Comparison of ENCODE assay signal across 1 cellular context in genomic region chr2:202265467-202266277, GRCh38.
TF ChIP-seq lines count a peak whose summit lies in the region.

Gene NOP58 (plus strand): TSS chr2:202265763. CDS start chr2:202265942, 179 bp downstream.

TF ChIP-seq in HepG2, 621 proteins besides CTCF, POLR2A, EP300 and RAD21 (continued from another document and continues in another):
- TF ChIP-seq ZXDC (CRISPR knock-in tag; IDR thresholded peaks at IDR 0.05) = no peak; the same call in 1 of the 2 replicates
- no peak for TF ChIP-seq NFKB2 (CRISPR knock-in tag; IDR thresholded peaks at IDR 0.05; ENCODE audit: borderline replicate concordance)
- TF ChIP-seq NKX3-1 (CRISPR knock-in tag; IDR thresholded peaks at IDR 0.05) = peak; percentile 88; the same call in 1 of the 2 replicates
- peak; percentile 94; the same call in 1 of the 2 replicates for TF ChIP-seq ZNF737 (CRISPR knock-in tag; IDR thresholded peaks at IDR 0.05; ENCODE audit: borderline replicate concordance)
- peak; percentile 80 for TF ChIP-seq TEAD3 (CRISPR knock-in tag; optimal IDR thresholded peaks at IDR 0.05; ENCODE audit: borderline replicate concordance)
- TF ChIP-seq NFIC (IDR thresholded peaks at IDR 0.05; ENCODE audit: low read length) = 0 out of 2 replicates have a peak, but pooled peaks have one; percentile 57
- no peak for TF ChIP-seq SMARCC2 (IDR thresholded peaks at IDR 0.05)
- no peak for TF ChIP-seq MAFF (IDR thresholded peaks at IDR 0.05; ENCODE audit: low read depth, low read length)
- TF ChIP-seq IKZF1 (IDR thresholded peaks at IDR 0.05) = no peak
- TF ChIP-seq ZFY (CRISPR knock-in tag; IDR thresholded peaks at IDR 0.05) = peak; percentile 95
- TF ChIP-seq FOXA3 (CRISPR knock-in tag; IDR thresholded peaks at IDR 0.05) = peak; percentile 40; the same call in 1 of the 2 replicates
- peak; percentile 89; the same call in 1 of the 2 replicates for TF ChIP-seq FOXK1 (CRISPR knock-in tag; IDR thresholded peaks at IDR 0.05; ENCODE audit: borderline replicate concordance, low read depth)
- peak; percentile 48; the same call in 1 of the 2 replicates for TF ChIP-seq SP5 (CRISPR knock-in tag; IDR thresholded peaks at IDR 0.05; ENCODE audit: borderline replicate concordance, low read depth)
- TF ChIP-seq RCOR2 (CRISPR knock-in tag; IDR thresholded peaks at IDR 0.05) = no peak
- no peak for TF ChIP-seq DMTF1 (CRISPR knock-in tag; IDR thresholded peaks at IDR 0.05)
- TF ChIP-seq TAF1 (CRISPR knock-in tag; IDR thresholded peaks at IDR 0.05) = peak; percentile 96
- TF ChIP-seq TIGD3 (CRISPR knock-in tag; IDR thresholded peaks at IDR 0.05; ENCODE audit: borderline replicate concordance) = peak; percentile 77; the same call in 1 of the 2 replicates
- TF ChIP-seq PHF8 (CRISPR knock-in tag; IDR thresholded peaks at IDR 0.05) = peak; percentile 98
- peak; percentile 31; the same call in 1 of the 2 replicates for TF ChIP-seq MTF1 (CRISPR knock-in tag; IDR thresholded peaks at IDR 0.05)
- TF ChIP-seq THAP11 (CRISPR knock-in tag; IDR thresholded peaks at IDR 0.05) = peak; percentile 94
- peak; percentile 16; the same call in 1 of the 2 replicates for TF ChIP-seq PATZ1 (CRISPR knock-in tag; IDR thresholded peaks at IDR 0.05)
- no peak for TF ChIP-seq FOXA1 (IDR thresholded peaks at IDR 0.05)
- no peak for TF ChIP-seq FOXA1 (CRISPR knock-in tag; IDR thresholded peaks at IDR 0.05)
- TF ChIP-seq ZNF232 (CRISPR knock-in tag; IDR thresholded peaks at IDR 0.05; ENCODE audit: borderline replicate concordance) = peak; percentile 92; the same call in 1 of the 2 replicates
- TF ChIP-seq MAFG (CRISPR knock-in tag; IDR thresholded peaks at IDR 0.05) = no peak
- no peak for TF ChIP-seq HMGA1 (CRISPR knock-in tag; conservative IDR thresholded peaks at IDR 0.05)
- peak; percentile 86; the same call in 1 of the 2 replicates for TF ChIP-seq ZC3H13 (CRISPR knock-in tag; IDR thresholded peaks at IDR 0.05)
- 0 out of 2 replicates have a peak, but pooled peaks have one; percentile 78 for TF ChIP-seq ZNF34 (CRISPR knock-in tag; IDR thresholded peaks at IDR 0.05; ENCODE audit: borderline replicate concordance)
- no peak; the same call in 1 of the 2 replicates for TF ChIP-seq XBP1 (CRISPR knock-in tag; IDR thresholded peaks at IDR 0.05)
- TF ChIP-seq, protein P1, sequence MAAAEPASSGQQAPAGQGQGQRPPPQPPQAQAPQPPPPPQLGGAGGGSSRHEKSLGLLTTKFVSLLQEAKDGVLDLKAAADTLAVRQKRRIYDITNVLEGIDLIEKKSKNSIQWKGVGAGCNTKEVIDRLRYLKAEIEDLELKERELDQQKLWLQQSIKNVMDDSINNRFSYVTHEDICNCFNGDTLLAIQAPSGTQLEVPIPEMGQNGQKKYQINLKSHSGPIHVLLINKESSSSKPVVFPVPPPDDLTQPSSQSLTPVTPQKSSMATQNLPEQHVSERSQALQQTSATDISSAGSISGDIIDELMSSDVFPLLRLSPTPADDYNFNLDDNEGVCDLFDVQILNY (CRISPR knock-in tag; conservative IDR thresholded peaks at IDR 0.05) = peak; percentile 96
- TF ChIP-seq, protein P2, sequence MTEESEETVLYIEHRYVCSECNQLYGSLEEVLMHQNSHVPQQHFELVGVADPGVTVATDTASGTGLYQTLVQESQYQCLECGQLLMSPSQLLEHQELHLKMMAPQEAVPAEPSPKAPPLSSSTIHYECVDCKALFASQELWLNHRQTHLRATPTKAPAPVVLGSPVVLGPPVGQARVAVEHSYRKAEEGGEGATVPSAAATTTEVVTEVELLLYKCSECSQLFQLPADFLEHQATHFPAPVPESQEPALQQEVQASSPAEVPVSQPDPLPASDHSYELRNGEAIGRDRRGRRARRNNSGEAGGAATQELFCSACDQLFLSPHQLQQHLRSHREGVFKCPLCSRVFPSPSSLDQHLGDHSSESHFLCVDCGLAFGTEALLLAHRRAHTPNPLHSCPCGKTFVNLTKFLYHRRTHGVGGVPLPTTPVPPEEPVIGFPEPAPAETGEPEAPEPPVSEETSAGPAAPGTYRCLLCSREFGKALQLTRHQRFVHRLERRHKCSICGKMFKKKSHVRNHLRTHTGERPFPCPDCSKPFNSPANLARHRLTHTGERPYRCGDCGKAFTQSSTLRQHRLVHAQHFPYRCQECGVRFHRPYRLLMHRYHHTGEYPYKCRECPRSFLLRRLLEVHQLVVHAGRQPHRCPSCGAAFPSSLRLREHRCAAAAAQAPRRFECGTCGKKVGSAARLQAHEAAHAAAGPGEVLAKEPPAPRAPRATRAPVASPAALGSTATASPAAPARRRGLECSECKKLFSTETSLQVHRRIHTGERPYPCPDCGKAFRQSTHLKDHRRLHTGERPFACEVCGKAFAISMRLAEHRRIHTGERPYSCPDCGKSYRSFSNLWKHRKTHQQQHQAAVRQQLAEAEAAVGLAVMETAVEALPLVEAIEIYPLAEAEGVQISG (CRISPR knock-in tag; IDR thresholded peaks at IDR 0.05) = peak; percentile 94
- peak; percentile 70; the same call in 1 of the 2 replicates for TF ChIP-seq ZNF354B (CRISPR knock-in tag; IDR thresholded peaks at IDR 0.05)
- TF ChIP-seq, protein P3, sequence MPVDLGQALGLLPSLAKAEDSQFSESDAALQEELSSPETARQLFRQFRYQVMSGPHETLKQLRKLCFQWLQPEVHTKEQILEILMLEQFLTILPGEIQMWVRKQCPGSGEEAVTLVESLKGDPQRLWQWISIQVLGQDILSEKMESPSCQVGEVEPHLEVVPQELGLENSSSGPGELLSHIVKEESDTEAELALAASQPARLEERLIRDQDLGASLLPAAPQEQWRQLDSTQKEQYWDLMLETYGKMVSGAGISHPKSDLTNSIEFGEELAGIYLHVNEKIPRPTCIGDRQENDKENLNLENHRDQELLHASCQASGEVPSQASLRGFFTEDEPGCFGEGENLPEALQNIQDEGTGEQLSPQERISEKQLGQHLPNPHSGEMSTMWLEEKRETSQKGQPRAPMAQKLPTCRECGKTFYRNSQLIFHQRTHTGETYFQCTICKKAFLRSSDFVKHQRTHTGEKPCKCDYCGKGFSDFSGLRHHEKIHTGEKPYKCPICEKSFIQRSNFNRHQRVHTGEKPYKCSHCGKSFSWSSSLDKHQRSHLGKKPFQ (CRISPR knock-in tag; IDR thresholded peaks at IDR 0.05; ENCODE audit: insufficient replicate concordance) = no peak
- TF ChIP-seq REL (CRISPR knock-in tag; conservative IDR thresholded peaks at IDR 0.05) = peak; percentile 48; the same call in 1 of the 2 replicates
- TF ChIP-seq, protein P4, sequence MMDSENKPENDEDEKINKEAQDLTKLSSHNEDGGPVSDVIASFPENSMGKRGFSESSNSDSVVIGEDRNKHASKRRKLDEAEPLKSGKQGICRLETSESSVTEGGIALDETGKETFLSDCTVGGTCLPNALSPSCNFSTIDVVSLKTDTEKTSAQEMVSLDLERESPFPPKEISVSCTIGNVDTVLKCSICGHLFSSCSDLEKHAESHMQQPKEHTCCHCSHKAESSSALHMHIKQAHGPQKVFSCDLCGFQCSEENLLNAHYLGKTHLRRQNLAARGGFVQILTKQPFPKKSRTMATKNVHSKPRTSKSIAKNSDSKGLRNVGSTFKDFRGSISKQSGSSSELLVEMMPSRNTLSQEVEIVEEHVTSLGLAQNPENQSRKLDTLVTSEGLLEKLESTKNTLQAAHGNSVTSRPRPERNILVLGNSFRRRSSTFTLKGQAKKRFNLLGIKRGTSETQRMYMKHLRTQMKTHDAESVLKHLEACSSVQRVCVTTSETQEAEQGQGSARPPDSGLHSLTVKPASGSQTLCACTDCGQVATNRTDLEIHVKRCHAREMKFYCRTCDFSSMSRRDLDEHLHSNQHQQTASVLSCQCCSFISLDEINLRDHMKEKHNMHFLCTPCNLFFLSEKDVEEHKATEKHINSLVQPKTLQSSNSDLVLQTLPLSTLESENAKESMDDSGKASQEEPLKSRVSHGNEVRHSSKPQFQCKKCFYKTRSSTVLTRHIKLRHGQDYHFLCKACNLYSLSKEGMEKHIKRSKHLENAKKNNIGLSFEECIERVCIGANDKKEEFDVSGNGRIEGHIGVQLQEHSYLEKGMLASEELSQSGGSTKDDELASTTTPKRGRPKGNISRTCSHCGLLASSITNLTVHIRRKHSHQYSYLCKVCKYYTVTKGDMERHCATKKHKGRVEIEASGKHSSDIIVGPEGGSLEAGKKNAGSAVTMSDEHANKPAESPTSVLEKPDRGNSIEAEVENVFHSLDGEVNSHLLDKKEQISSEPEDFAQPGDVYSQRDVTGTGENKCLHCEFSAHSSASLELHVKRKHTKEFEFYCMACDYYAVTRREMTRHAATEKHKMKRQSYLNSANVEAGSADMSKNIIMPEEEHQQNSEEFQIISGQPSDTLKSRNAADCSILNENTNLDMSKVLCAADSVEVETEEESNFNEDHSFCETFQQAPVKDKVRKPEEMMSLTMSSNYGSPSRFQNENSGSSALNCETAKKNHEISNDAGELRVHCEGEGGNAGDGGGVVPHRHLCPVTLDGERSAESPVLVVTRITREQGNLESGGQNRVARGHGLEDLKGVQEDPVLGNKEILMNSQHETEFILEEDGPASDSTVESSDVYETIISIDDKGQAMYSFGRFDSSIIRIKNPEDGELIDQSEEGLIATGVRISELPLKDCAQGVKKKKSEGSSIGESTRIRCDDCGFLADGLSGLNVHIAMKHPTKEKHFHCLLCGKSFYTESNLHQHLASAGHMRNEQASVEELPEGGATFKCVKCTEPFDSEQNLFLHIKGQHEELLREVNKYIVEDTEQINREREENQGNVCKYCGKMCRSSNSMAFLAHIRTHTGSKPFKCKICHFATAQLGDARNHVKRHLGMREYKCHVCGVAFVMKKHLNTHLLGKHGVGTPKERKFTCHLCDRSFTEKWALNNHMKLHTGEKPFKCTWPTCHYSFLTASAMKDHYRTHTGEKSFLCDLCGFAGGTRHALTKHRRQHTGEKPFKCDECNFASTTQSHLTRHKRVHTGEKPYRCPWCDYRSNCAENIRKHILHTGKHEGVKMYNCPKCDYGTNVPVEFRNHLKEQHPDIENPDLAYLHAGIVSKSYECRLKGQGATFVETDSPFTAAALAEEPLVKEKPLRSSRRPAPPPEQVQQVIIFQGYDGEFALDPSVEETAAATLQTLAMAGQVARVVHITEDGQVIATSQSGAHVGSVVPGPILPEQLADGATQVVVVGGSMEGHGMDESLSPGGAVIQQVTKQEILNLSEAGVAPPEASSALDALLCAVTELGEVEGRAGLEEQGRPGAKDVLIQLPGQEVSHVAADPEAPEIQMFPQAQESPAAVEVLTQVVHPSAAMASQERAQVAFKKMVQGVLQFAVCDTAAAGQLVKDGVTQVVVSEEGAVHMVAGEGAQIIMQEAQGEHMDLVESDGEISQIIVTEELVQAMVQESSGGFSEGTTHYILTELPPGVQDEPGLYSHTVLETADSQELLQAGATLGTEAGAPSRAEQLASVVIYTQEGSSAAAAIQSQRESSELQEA (CRISPR knock-in tag; IDR thresholded peaks at IDR 0.05; ENCODE audit: not compliant biosample characterization) = peak; percentile 86
- TF ChIP-seq ZNF891 (CRISPR knock-in tag; IDR thresholded peaks at IDR 0.05) = peak; percentile 95
- TF ChIP-seq TRIM24 (CRISPR knock-in tag; IDR thresholded peaks at IDR 0.05) = no peak
- peak; percentile 73 for TF ChIP-seq RXRB (CRISPR knock-in tag; IDR thresholded peaks at IDR 0.05; ENCODE audit: borderline replicate concordance)
- TF ChIP-seq ZNF121 (CRISPR knock-in tag; IDR thresholded peaks at IDR 0.05) = no peak
